ENCODE assay signal across 8 cellular contexts in the genomic region with DNA sequence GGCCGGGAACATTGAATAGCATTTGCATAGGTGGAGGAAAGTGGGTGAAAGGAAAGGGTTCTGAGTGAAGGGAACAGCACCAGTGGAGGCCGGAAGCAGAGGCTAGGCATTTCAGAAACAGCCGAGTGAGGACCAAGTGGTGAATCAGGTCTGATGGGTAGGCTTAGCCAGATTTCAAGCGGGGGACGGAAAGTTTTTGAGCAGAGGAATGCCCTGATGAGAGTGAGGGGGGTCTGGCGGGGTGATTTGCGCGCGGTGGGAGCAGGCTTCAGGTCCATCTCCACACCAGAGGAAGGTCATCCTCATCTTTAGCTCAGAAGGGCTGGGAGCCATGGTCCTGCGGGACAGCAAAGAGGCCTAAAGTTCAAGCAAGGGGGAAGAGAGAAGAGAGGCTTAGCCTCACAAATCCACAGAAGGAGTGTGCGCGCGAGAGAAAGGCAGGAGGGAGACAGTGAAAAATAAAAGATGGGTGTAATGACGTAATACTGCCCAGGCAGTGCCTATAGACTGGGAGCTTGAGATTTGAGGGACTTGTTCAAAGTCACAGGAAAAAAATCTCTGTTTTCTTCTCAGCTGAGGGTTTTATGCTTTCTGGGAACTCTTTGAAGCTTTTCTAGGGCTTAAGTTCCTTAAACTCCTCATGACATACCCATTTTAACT. TPM values are rescaled to one million over a fixed set of nuclear protein-coding genes. Genes with fewer than 3 reads are reported as not detected.
A peak's percentile ranks its signal among the peaks of the same experiment; 100 is the strongest.
DNase-seq lines count a peak whose midpoint lies in the region; ATAC-seq and TF ChIP-seq lines count a peak whose summit lies in the region.

No MANE protein-coding gene starts in this region.

- H3K4me1 ChIP-seq in left ventricle myocardium inferior (peaks cover 48% of the 10 kb centered on the region), muscle layer of colon (ENCODE audit: insufficient read depth, low read length) (peaks cover 13% of the 10 kb centered on the region), upper lobe of right lung (peaks cover 2% of the 10 kb centered on the region), mucosa of descending colon (ENCODE audit: low read depth) (peaks cover 2% of the 10 kb centered on the region)

- peak overlapping the region; percentile 36 for H3K9ac ChIP-seq in muscle layer of colon (ENCODE audit: low read length)

- TF ChIP-seq CTCF in left ventricle myocardium inferior (IDR thresholded peaks at IDR 0.05; ENCODE audit: borderline replicate concordance) (no peak), dorsolateral prefrontal cortex (IDR thresholded peaks at IDR 0.05 in 54 of 56, conservative IDR thresholded peaks at IDR 0.05 in 2 of 56; ENCODE audit: low read depth in 1 of 56, partially characterized antibody in 56 of 56) (no peak), upper lobe of right lung (IDR thresholded peaks at IDR 0.05) (no peak), mucosa of descending colon (IDR thresholded peaks at IDR 0.05) (no peak)

- H3K4me3 ChIP-seq in left ventricle myocardium inferior (peak overlapping the region; percentile 81), dorsolateral prefrontal cortex (peak overlapping the region in 57 of 59 donors; percentile 33 to 85 (median 72)), muscle layer of colon (ENCODE audit: low read depth in 1 of 2, low read length in 2 of 2) (peak overlapping the region in 1 of 2 donors; percentile 55), upper lobe of right lung (peak overlapping the region; percentile 52), mucosa of descending colon (no peak overlapping the region)

- H3K27me3 ChIP-seq in left ventricle myocardium inferior (ENCODE audit: low read depth) = peaks cover 14% of the 10 kb centered on the region
- H3K27me3 ChIP-seq in dorsolateral prefrontal cortex = peaks cover 0 to 8% (median 0%) of the 10 kb centered on the region in 45 donors
- peaks cover 11 to 15% of the 10 kb centered on the region in 2 donors for H3K27me3 ChIP-seq in muscle layer of colon (ENCODE audit: control insufficient read depth in 1 of 2, insufficient read depth in 2 of 2, low read length in 2 of 2)
- peaks cover 25% of the 10 kb centered on the region for H3K27me3 ChIP-seq in upper lobe of right lung

- intact Hi-C loops in left ventricle myocardium inferior (cut with micrococcal nuclease) = no loop called here
- intact Hi-C loops in Right ventricle myocardium superior (cut with DNase I) = loop anchor here (10.0 kb wide), 1 partner anchor 47 kb away; no protein-coding TSS in a partner anchor
- intact Hi-C loops in dorsolateral prefrontal cortex (cut with DNase I) = loop anchor here in 1 of 2 donors (5.0 kb wide), 1 partner anchor 34 kb away; no protein-coding TSS in a partner anchor
- intact Hi-C loops in upper lobe of right lung (cut with DNase I) = no loop called here
- intact Hi-C loops in mucosa of descending colon (cut with DNase I, micrococcal nuclease) = no loop called here

- no peaks in the 10 kb centered on the region for H3K9me3 ChIP-seq in left ventricle myocardium inferior (replicated peaks)
- no peaks in the 10 kb centered on the region for H3K9me3 ChIP-seq in muscle layer of colon (ENCODE audit: low read length)
- H3K9me3 ChIP-seq in upper lobe of right lung = no peaks in the 10 kb centered on the region
- no peaks in the 10 kb centered on the region for H3K9me3 ChIP-seq in mucosa of descending colon

- DNase-seq in left ventricle myocardium inferior (no peak), Right ventricle myocardium superior (no peak), dorsolateral prefrontal cortex (no peak), upper lobe of right lung (no peak), mucosa of descending colon (no peak), superior temporal gyrus (ENCODE audit: extremely low spot score) (no peak)

- ATAC-seq in Right ventricle myocardium superior (ENCODE audit: poor library complexity) = no peak
- no peak for ATAC-seq in upper lobe of right lung
- no peak for ATAC-seq in mucosa of descending colon
- ATAC-seq in HG02759 (IDR thresholded peaks at IDR 0.05; ENCODE audit: unreplicated experiment) = no peak

- H3K36me3 ChIP-seq in left ventricle myocardium inferior (no peaks in the 10 kb centered on the region), muscle layer of colon (ENCODE audit: insufficient read depth, low read length) (no peaks in the 10 kb centered on the region), upper lobe of right lung (no peaks in the 10 kb centered on the region), mucosa of descending colon (ENCODE audit: low read depth) (no peaks in the 10 kb centered on the region)

- H3K27ac ChIP-seq in left ventricle myocardium inferior (replicated peaks) (peak overlapping the region; percentile 95), dorsolateral prefrontal cortex (peak overlapping the region in 57 of 59 donors; percentile 2 to 93 (median 85)), muscle layer of colon (ENCODE audit: low read depth, low read length) (peak overlapping the region; percentile 73), upper lobe of right lung (peak overlapping the region; percentile 74)

RNA-seq across cellular contexts. Expression of a gene that starts 1.0 kb away (rescaled TPM):
- total RNA-seq in left ventricle myocardium inferior (10.8 TPM), Right ventricle myocardium superior (11.6 TPM), dorsolateral prefrontal cortex (10 to 100 TPM; 19.7 to 79.9 (median 34.1) TPM), upper lobe of right lung (26.2 TPM), mucosa of descending colon (10 to 100 TPM in 2 of 3 donors, 1 to 10 TPM in 1; 8.4 to 17.7 (median 10.1) TPM)

RNA-seq across cellular contexts. Expression of a gene that starts 31.1 kb away (rescaled TPM):
- total RNA-seq in left ventricle myocardium inferior = 8.5 TPM
- total RNA-seq in Right ventricle myocardium superior = 9.2 TPM
- 10 to 100 TPM; 18.7 to 40.2 (median 29.5) TPM for total RNA-seq in dorsolateral prefrontal cortex
- total RNA-seq in upper lobe of right lung = 18.2 TPM
- total RNA-seq in mucosa of descending colon = 10 to 100 TPM; 23.2 to 29.4 (median 27.6) TPM

RNA-seq across cellular contexts. Expression of a gene that starts 54.8 kb away (rescaled TPM):
- total RNA-seq in left ventricle myocardium inferior = 682 TPM
- total RNA-seq in Right ventricle myocardium superior = 808 TPM
- 100 to 1,000 TPM; 147 to 282 (median 221) TPM for total RNA-seq in dorsolateral prefrontal cortex
- total RNA-seq in upper lobe of right lung = 160 TPM
- 100 to 1,000 TPM; 209 to 226 (median 210) TPM for total RNA-seq in mucosa of descending colon
